Comparison of ENCODE assay signal across 16 cellular contexts in genomic region chr11:75301131-75301530, GRCh38. TPM values are rescaled to one million over a fixed set of nuclear protein-coding genes. Genes with fewer than 3 reads are reported as not detected.
DNase-seq lines count a peak whose midpoint lies in the region; ATAC-seq and TF ChIP-seq lines count a peak whose summit lies in the region.
"Had no signal": no experiment of that assay in that cellular context is flagged by ENCODE, and none has a peak within 500 bp of the region (broad histone marks: within the 10 kb centered on the region; RNA-seq: fewer than 3 reads in every experiment).

No MANE protein-coding gene starts in this region.

- no peak for TF ChIP-seq POLR2A in gastrocnemius medialis (IDR thresholded peaks at IDR 0.05)

- WGBS in right cardiac atrium = 59% methylated on average over 5 of the region's 5 CpGs

- no peaks in the 10 kb centered on the region for H3K9me3 ChIP-seq in right cardiac atrium (ENCODE audit: control insufficient read depth, low read length)
- H3K9me3 ChIP-seq in gastrocnemius medialis = no peaks in the 10 kb centered on the region
- H3K9me3 ChIP-seq: BE2C, psoas muscle had no signal

- TF ChIP-seq CTCF in gastrocnemius medialis (IDR thresholded peaks at IDR 0.05 in 4 of 5, conservative IDR thresholded peaks at IDR 0.05 in 1 of 5) = no peak

- DNase-seq in DMS79 treated with DMSO at 0.1 percent for 48 hours (lab: John Stamatoyannopoulos, UW) (peak; percentile 79), SHP77 (lab: John Stamatoyannopoulos, UW) (peak; percentile 53 to 76), right cardiac atrium (peak in 2 of 3 donors; percentile 11 to 14), gastrocnemius medialis (no peak), GM19238 (ENCODE audit: insufficient read length, low spot score) (no peak)
- DNase-seq: activated CD8-positive, alpha-beta memory T cell treated with anti-CD3 and anti-CD28 coated beads for 24 hours; BE2C; erythroblast; kidney glomerular epithelial cell; naive B cell had no signal

- intact Hi-C loops in right cardiac atrium (cut with DNase I) (no loop called here), gastrocnemius medialis (cut with DNase I; ENCODE audit: low total_unique reads) (no loop called here)

- ATAC-seq in right cardiac atrium (peak; percentile 23 to 30), gastrocnemius medialis (no peak), GM19328 (IDR thresholded peaks at IDR 0.05; ENCODE audit: unreplicated experiment) (no peak), HG02852 (IDR thresholded peaks at IDR 0.05; ENCODE audit: unreplicated experiment) (no peak)
- ATAC-seq: activated T-helper 17 cell treated with anti-CD3 and anti-CD28 coated beads, Interleukin-2, amount 50 U/mL, for 72 hours; psoas muscle had no signal

- in situ Hi-C loops in gastrocnemius medialis (cut with MboI; ENCODE audit: low sequenced_read_pairs in 4 of 4) = no loop called here

- H3K27me3 ChIP-seq in right cardiac atrium (ENCODE audit: control insufficient read depth, insufficient read depth) (no peaks in the 10 kb centered on the region), gastrocnemius medialis (no peaks in the 10 kb centered on the region)
- H3K27me3 ChIP-seq: BE2C had no signal

- H3K4me1 ChIP-seq in right cardiac atrium (ENCODE audit: control insufficient read depth, insufficient read depth, low read length) (peaks cover 7% of the 10 kb centered on the region), gastrocnemius medialis (peaks cover 4 to 7% of the 10 kb centered on the region in 2 donors)
- H3K4me1 ChIP-seq: psoas muscle had no signal

- H3K27ac ChIP-seq in right cardiac atrium (ENCODE audit: low read length) (peak overlapping the region; percentile 53), gastrocnemius medialis (peak overlapping the region in 3 of 4 donors; percentile 45 to 60 (median 51))
- H3K27ac ChIP-seq: HL-60, KMS-11, psoas muscle had no signal

- no peak overlapping the region for H3K4me3 ChIP-seq in right cardiac atrium (ENCODE audit: low read length)
- no peak overlapping the region for H3K4me3 ChIP-seq in gastrocnemius medialis
- H3K4me3 ChIP-seq: psoas muscle had no signal

- H3K36me3 ChIP-seq in gastrocnemius medialis = no peaks in the 10 kb centered on the region

RNA-seq across cellular contexts. Expression of gene ARRB1, which starts 50.3 kb away (rescaled TPM):
- 10 to 100 TPM; 24.8 to 32.5 (median 27.4) TPM for total RNA-seq in right cardiac atrium
- 12.1 TPM for polyA plus RNA-seq in right cardiac atrium
- total RNA-seq in gastrocnemius medialis = 10 to 100 TPM in 1 of 4 donors, 1 to 10 TPM in 3; 4.3 to 11.8 (median 5.4) TPM

Comparison
In these comparisons a context has a peak if more than half of its experiments do, and no peak if none do; other contexts are left out.
1. DNase-seq: peak in DMS79 treated with DMSO at 0.1 percent for 48 hours (single experiment), SHP77 (2 of 2) and right cardiac atrium (2 of 3); none in gastrocnemius medialis (0 of 2) and GM19238 (single experiment).
2. ATAC-seq: peak in right cardiac atrium (2 of 2); none in gastrocnemius medialis (0 of 2), GM19328 (single experiment) and HG02852 (single experiment).